ENCODE assay signal across 8 cellular contexts in genomic region chr17:16872836-16873653, GRCh38.
A peak's percentile ranks its signal among the peaks of the same experiment; 100 is the strongest.
DNase-seq lines count a peak whose midpoint lies in the region; ATAC-seq, FAIRE-seq and TF ChIP-seq lines count a peak whose summit lies in the region.

No MANE protein-coding gene starts in this region.

- H3K79me2 ChIP-seq in keratinocyte (ENCODE audit: control insufficient read depth, insufficient read depth, low read length) = no peaks in the 10 kb centered on the region

- no peak overlapping the region for H3K9ac ChIP-seq in keratinocyte (ENCODE audit: control insufficient read depth, extremely low read depth, insufficient read depth, low read length)

- peaks cover 0 to 17% (median 0%) of the 10 kb centered on the region in 7 donors for H3K27me3 ChIP-seq in heart right ventricle
- no peaks in the 10 kb centered on the region for H3K27me3 ChIP-seq in right atrium auricular region
- peaks cover 2% of the 10 kb centered on the region for H3K27me3 ChIP-seq in keratinocyte (ENCODE audit: control insufficient read depth, extremely low read depth, insufficient read depth, low read length)

- peaks cover 0 to 8% (median 0%) of the 10 kb centered on the region in 11 donors for H3K9me3 ChIP-seq in heart right ventricle
- H3K9me3 ChIP-seq in right atrium auricular region = no peaks in the 10 kb centered on the region
- H3K9me3 ChIP-seq in keratinocyte (ENCODE audit: control insufficient read depth, low read depth, low read length) = no peaks in the 10 kb centered on the region

- H3K27ac Mint-ChIP-seq in stimulated activated naive B cell treated with anti-CD40 and anti-IgM and Interleukin-4, amounts not matched to agents 10 μg/mL and 1 μg/mL and 100 μg/mL, for 72 hours = peak overlapping the region; percentile 14

- no peak overlapping the region for H3K4me2 ChIP-seq in keratinocyte (ENCODE audit: control insufficient read depth, extremely low read depth, insufficient read depth, low read depth, low read length)

- no peak overlapping the region for H3K4me3 Mint-ChIP-seq in stimulated activated naive B cell treated with anti-CD40 and anti-IgM and Interleukin-4, amounts not matched to agents 10 μg/mL and 1 μg/mL and 100 μg/mL, for 72 hours

- H3K9me1 ChIP-seq in keratinocyte (ENCODE audit: control insufficient read depth, extremely low read depth, insufficient read depth, low read length) = no peaks in the 10 kb centered on the region

- TF ChIP-seq CTCF in heart right ventricle (IDR thresholded peaks at IDR 0.05) = peak; percentile 16 to 60 (median 50)
- peak in 1 of 2 donors; percentile 50 for TF ChIP-seq CTCF in right atrium auricular region (IDR thresholded peaks at IDR 0.05)
- TF ChIP-seq CTCF in keratinocyte (optimal IDR thresholded peaks at IDR 0.05 in 1 of 3, IDR thresholded peaks at IDR 0.05 in 1 of 3, conservative IDR thresholded peaks at IDR 0.05 in 1 of 3; ENCODE audit: extremely low read depth in 1 of 3, insufficient read depth in 2 of 3, low read length in 3 of 3) = peak; percentile 77 to 86 (median 80)

- H3K36me3 ChIP-seq in heart right ventricle (no peaks in the 10 kb centered on the region), right atrium auricular region (no peaks in the 10 kb centered on the region), keratinocyte (ENCODE audit: control insufficient read depth in 2 of 2, extremely low read depth in 1 of 2, insufficient read depth in 2 of 2, low read length in 2 of 2) (no peaks in the 10 kb centered on the region)

- H3K4me1 Mint-ChIP-seq in stimulated activated naive B cell treated with anti-CD40 and anti-IgM and Interleukin-4, amounts not matched to agents 10 μg/mL and 1 μg/mL and 100 μg/mL, for 72 hours = no peaks in the 10 kb centered on the region

- intact Hi-C loops in heart right ventricle (cut with DNase I) = no loop called here

- H3K27me3 Mint-ChIP-seq in stimulated activated naive B cell treated with anti-CD40 and anti-IgM and Interleukin-4, amounts not matched to agents 10 μg/mL and 1 μg/mL and 100 μg/mL, for 72 hours = peaks cover 0 to 4% of the 10 kb centered on the region in 2 donors

- FAIRE-seq in keratinocyte (lab: Jason Lieb, UNC) = no peak

- H3K27ac ChIP-seq in heart right ventricle = no peak overlapping the region
- H3K27ac ChIP-seq in right atrium auricular region = no peak overlapping the region
- no peak overlapping the region for H3K27ac ChIP-seq in keratinocyte (ENCODE audit: control insufficient read depth, insufficient read depth, low read length)

- H3K4me3 ChIP-seq in heart right ventricle (no peak overlapping the region), right atrium auricular region (no peak overlapping the region), keratinocyte (ENCODE audit: control insufficient read depth in 2 of 3, extremely low read depth in 1 of 3, insufficient read depth in 2 of 3, low read depth in 1 of 3, low read length in 3 of 3) (no peak overlapping the region)

- 59 to 60% methylated on average over 12 of the region's 12 CpGs for WGBS in heart right ventricle, 2 donors

- H3K4me1 ChIP-seq in heart right ventricle (no peaks in the 10 kb centered on the region), right atrium auricular region (no peaks in the 10 kb centered on the region), keratinocyte (ENCODE audit: control insufficient read depth, extremely low read depth, insufficient read depth, low read length) (no peaks in the 10 kb centered on the region)

- DNase-seq in heart right ventricle (peak in 1 of 2 donors; percentile 26), right atrium auricular region (ENCODE audit: low spot score) (no peak), NCI-H774 (lab: John Stamatoyannopoulos, UW) (peak; percentile 0), keratinocyte (ENCODE audit: low read depth, low spot score) (no peak)
- DNase-seq in activated naive CD4-positive, alpha-beta T cell treated with anti-CD3 and anti-CD28 coated beads, Interleukin-2, amount 50 U/mL, for 16 hours = peak; percentile 29
- peak; percentile 18 for DNase-seq in stimulated activated naive B cell treated with anti-CD40 and anti-IgM and Interleukin-4, amounts not matched to agents 10 μg/mL and 1 μg/mL and 100 μg/mL, for 72 hours

- ATAC-seq in heart right ventricle (peak in 3 of 8 donors; percentile 18 to 42 (median 33)), GM19463 (IDR thresholded peaks at IDR 0.05; ENCODE audit: unreplicated experiment) (no peak), HG02571 (IDR thresholded peaks at IDR 0.05; ENCODE audit: unreplicated experiment) (no peak)
- ATAC-seq in stimulated activated naive B cell treated with anti-CD40 and anti-IgM and Interleukin-4, amounts not matched to agents 10 μg/mL and 1 μg/mL and 100 μg/mL, for 72 hours (replicated peaks) = peak; percentile 87 to 88

- no peaks in the 10 kb centered on the region for H3K36me3 Mint-ChIP-seq in stimulated activated naive B cell treated with anti-CD40 and anti-IgM and Interleukin-4, amounts not matched to agents 10 μg/mL and 1 μg/mL and 100 μg/mL, for 72 hours

- no peaks in the 10 kb centered on the region for H4K20me1 ChIP-seq in keratinocyte (ENCODE audit: control insufficient read depth, extremely low read depth, insufficient read depth, low read length)

- dilution Hi-C loops in keratinocyte (cut with MboI; ENCODE audit: extremely low pct_ligation_motif_present, low sequenced_read_pairs) = no loop called here

- no peak overlapping the region for H2AFZ ChIP-seq in keratinocyte (ENCODE audit: control insufficient read depth, low read length)

- peaks cover 0 to 4% of the 10 kb centered on the region in 2 donors for H3K9me3 Mint-ChIP-seq in stimulated activated naive B cell treated with anti-CD40 and anti-IgM and Interleukin-4, amounts not matched to agents 10 μg/mL and 1 μg/mL and 100 μg/mL, for 72 hours

Comparison
In these comparisons a context has a peak if more than half of its experiments do, and no peak if none do; other contexts are left out.
1. ATAC-seq: peak in stimulated activated naive B cell treated with anti-CD40 and anti-IgM and Interleukin-4, amounts not matched to agents 10 μg/mL and 1 μg/mL and 100 μg/mL, for 72 hours (2 of 2); none in GM19463 (single experiment) and HG02571 (single experiment).
2. DNase-seq: peak in NCI-H774 (single experiment), activated naive CD4-positive, alpha-beta T cell treated with anti-CD3 and anti-CD28 coated beads, Interleukin-2, amount 50 U/mL, for 16 hours (single experiment) and stimulated activated naive B cell treated with anti-CD40 and anti-IgM and Interleukin-4, amounts not matched to agents 10 μg/mL and 1 μg/mL and 100 μg/mL, for 72 hours (single experiment); none in right atrium auricular region (single experiment) and keratinocyte (single experiment).